10 cellular contexts compared by ENCODE assay signal in genomic region chr11:103903621-103904323, GRCh38.
A peak's percentile ranks its signal among the peaks of the same experiment; 100 is the strongest.
DNase-seq lines count a peak whose midpoint lies in the region; ATAC-seq and TF ChIP-seq lines count a peak whose summit lies in the region.
"Had no signal": no experiment of that assay in that cellular context is flagged by ENCODE, and none has a peak within 500 bp of the region (broad histone marks: within the 10 kb centered on the region; RNA-seq: fewer than 3 reads in every experiment).

No MANE protein-coding gene starts in this region.

- H3K4me1 ChIP-seq in DND-41 (ENCODE audit: insufficient read depth, low read length) (peaks cover 32% of the 10 kb centered on the region), testis (no peaks in the 10 kb centered on the region)

- no peak overlapping the region for H3K27ac ChIP-seq in DND-41 (ENCODE audit: low read length)
- no peak overlapping the region for H3K27ac ChIP-seq in testis

- no peaks in the 10 kb centered on the region for H3K9me3 Mint-ChIP-seq in natural killer cell
- H3K9me3 Mint-ChIP-seq: activated naive CD8-positive, alpha-beta T cell treated with anti-CD3 and anti-CD28 coated beads, Interleukin-2, amount 10 ng/mL, durations not matched to agents 7 days and 5 days had no signal

- H3K4me2 ChIP-seq in DND-41 (ENCODE audit: insufficient read depth, low read length) = no peak overlapping the region

- no peak overlapping the region for H2AFZ ChIP-seq in DND-41 (ENCODE audit: low read depth, low read length)

- no peaks in the 10 kb centered on the region for H3K27me3 ChIP-seq in DND-41 (ENCODE audit: insufficient read depth, low read length, poor library complexity)
- H3K27me3 ChIP-seq in testis = no peaks in the 10 kb centered on the region

- no peak overlapping the region for H3K27ac Mint-ChIP-seq in natural killer cell
- H3K27ac Mint-ChIP-seq: activated naive CD8-positive, alpha-beta T cell treated with anti-CD3 and anti-CD28 coated beads, Interleukin-2, amount 10 ng/mL, durations not matched to agents 7 days and 5 days had no signal

- no peaks in the 10 kb centered on the region for H3K36me3 Mint-ChIP-seq in natural killer cell
- H3K36me3 Mint-ChIP-seq: activated naive CD8-positive, alpha-beta T cell treated with anti-CD3 and anti-CD28 coated beads, Interleukin-2, amount 10 ng/mL, durations not matched to agents 7 days and 5 days had no signal

- H3K4me3 Mint-ChIP-seq in natural killer cell = no peak overlapping the region
- H3K4me3 Mint-ChIP-seq: activated naive CD8-positive, alpha-beta T cell treated with anti-CD3 and anti-CD28 coated beads, Interleukin-2, amount 10 ng/mL, durations not matched to agents 7 days and 5 days had no signal

- H4K20me1 ChIP-seq in DND-41 (ENCODE audit: insufficient read depth, low read length) = no peaks in the 10 kb centered on the region

- H3K36me3 ChIP-seq in DND-41 (ENCODE audit: insufficient read depth, low read length) (no peaks in the 10 kb centered on the region), testis (ENCODE audit: low read depth, missing control alignments) (no peaks in the 10 kb centered on the region)

- intact Hi-C loops in natural killer cell (cut with micrococcal nuclease) = no loop called here
- intact Hi-C loops in testis (cut with DNase I; ENCODE audit: low total_unique reads) = no loop called here
- intact Hi-C loops in Right ventricle myocardium inferior (cut with DNase I) = loop anchor here (2.0 kb wide), 1 partner anchor 63 kb away; no protein-coding TSS in a partner anchor

- WGBS in testis, 2 donors = 68 to 70% methylated on average over 2 of the region's 2 CpGs

- TF ChIP-seq CTCF in DND-41 (IDR thresholded peaks at IDR 0.05; ENCODE audit: borderline replicate concordance, extremely low read depth, low read length, poor library complexity, severe bottlenecking) (no peak), natural killer cell (IDR thresholded peaks at IDR 0.05) (no peak), testis (IDR thresholded peaks at IDR 0.05) (no peak)

- H3K9ac ChIP-seq in DND-41 (ENCODE audit: low read depth, low read length) = no peak overlapping the region

- H3K9me3 ChIP-seq in DND-41 (ENCODE audit: insufficient read depth, low read length, severe bottlenecking) = no peaks in the 10 kb centered on the region
- H3K9me3 ChIP-seq in testis = no peaks in the 10 kb centered on the region

- no peak for TF ChIP-seq POLR2A in testis (IDR thresholded peaks at IDR 0.05)

- peaks cover 16 to 17% of the 10 kb centered on the region in 2 donors for H3K4me1 Mint-ChIP-seq in natural killer cell
- H3K4me1 Mint-ChIP-seq: activated naive CD8-positive, alpha-beta T cell treated with anti-CD3 and anti-CD28 coated beads, Interleukin-2, amount 10 ng/mL, durations not matched to agents 7 days and 5 days had no signal

- no peaks in the 10 kb centered on the region for H3K27me3 Mint-ChIP-seq in natural killer cell (ENCODE audit: low read depth in 2 of 2)
- H3K27me3 Mint-ChIP-seq: activated naive CD8-positive, alpha-beta T cell treated with anti-CD3 and anti-CD28 coated beads, Interleukin-2, amount 10 ng/mL, durations not matched to agents 7 days and 5 days had no signal

- H3K4me3 ChIP-seq in DND-41 (ENCODE audit: low read depth in 1 of 2, low read length in 2 of 2) = no peak overlapping the region
- H3K4me3 ChIP-seq in testis = no peak overlapping the region

- no peaks in the 10 kb centered on the region for H3K79me2 ChIP-seq in DND-41 (ENCODE audit: insufficient read depth, low read length)

- DNase-seq in DND-41 (no peak), natural killer cell (no peak), NCI-H1436 treated with DMSO at 0.1 percent for 48 hours (lab: John Stamatoyannopoulos, UW) (no peak), testis (no peak), Right ventricle myocardium inferior (ENCODE audit: missing footprints) (no peak)
- DNase-seq: activated CD4-positive, alpha-beta T cell treated with anti-CD3 and anti-CD28 coated beads for 48 hours; activated naive CD8-positive, alpha-beta T cell treated with anti-CD3 and anti-CD28 coated beads, Interleukin-2, amount 10 ng/mL, durations not matched to agents 7 days and 5 days had no signal

- peak; percentile 75 for ATAC-seq in DND-41 (ENCODE audit: insufficient read depth, low read depth)
- peak; percentile 84 for ATAC-seq in GM19328 (IDR thresholded peaks at IDR 0.05; ENCODE audit: unreplicated experiment)
- ATAC-seq in HG02852 (IDR thresholded peaks at IDR 0.05; ENCODE audit: unreplicated experiment) = peak; percentile 89
- peak; percentile 72 for ATAC-seq in HG03575 (IDR thresholded peaks at IDR 0.05; ENCODE audit: extremely low read depth, insufficient number of reproducible peaks, low FRiP score, unreplicated experiment)
- ATAC-seq in natural killer cell = no peak
- ATAC-seq in Right ventricle myocardium inferior = no peak

Comparison
In these comparisons a context has a peak if more than half of its experiments do, and no peak if none do; other contexts are left out.
1. ATAC-seq: peak in DND-41 (single experiment), GM19328 (single experiment), HG02852 (single experiment) and HG03575 (single experiment); none in natural killer cell (0 of 3) and Right ventricle myocardium inferior (single experiment).